Comparison of ENCODE assay signal across 18 cellular contexts in genomic region chr16:64969221-64969620, GRCh38.
A peak's percentile ranks its signal among the peaks of the same experiment; 100 is the strongest.
DNase-seq lines count a peak whose midpoint lies in the region; ATAC-seq, FAIRE-seq and TF ChIP-seq lines count a peak whose summit lies in the region.
"Had no signal": no experiment of that assay in that cellular context is flagged by ENCODE, and none has a peak within 500 bp of the region (broad histone marks: within the 10 kb centered on the region; RNA-seq: fewer than 3 reads in every experiment).

No MANE protein-coding gene starts in this region.

- H3K36me3 Mint-ChIP-seq in astrocyte (ENCODE audit: low read depth, unreplicated experiment) (peaks cover 23% of the 10 kb centered on the region), osteocyte (ENCODE audit: unreplicated experiment) (peaks cover 77% of the 10 kb centered on the region)

- no peak overlapping the region for H2AFZ ChIP-seq in astrocyte (ENCODE audit: low read depth, low read length)
- H2AFZ ChIP-seq: PC-9 had no signal

- H3K4me3 Mint-ChIP-seq in astrocyte (ENCODE audit: unreplicated experiment) (no peak overlapping the region), osteocyte (ENCODE audit: unreplicated experiment) (no peak overlapping the region)
- H3K4me3 Mint-ChIP-seq: CD4-positive, alpha-beta T cell had no signal

- H3K27ac Mint-ChIP-seq in astrocyte (ENCODE audit: unreplicated experiment) (no peak overlapping the region), osteocyte (ENCODE audit: unreplicated experiment) (peak overlapping the region; percentile 72)
- H3K27ac Mint-ChIP-seq: CD4-positive, alpha-beta T cell had no signal

- no peaks in the 10 kb centered on the region for H3K9me3 Mint-ChIP-seq in astrocyte (ENCODE audit: unreplicated experiment)
- H3K9me3 Mint-ChIP-seq in osteocyte (ENCODE audit: unreplicated experiment) = no peaks in the 10 kb centered on the region

- H3K27me3 ChIP-seq in astrocyte (ENCODE audit: insufficient read depth, low read length) (no peaks in the 10 kb centered on the region), upper lobe of right lung (no peaks in the 10 kb centered on the region)
- H3K27me3 ChIP-seq: BE2C had no signal

- FAIRE-seq in astrocyte (lab: Jason Lieb, UNC) = no peak
- FAIRE-seq: GM12878 had no signal

- no peaks in the 10 kb centered on the region for H3K4me1 ChIP-seq in astrocyte (ENCODE audit: insufficient read depth, low read length)
- H3K4me1 ChIP-seq in upper lobe of right lung = no peaks in the 10 kb centered on the region

- H3K4me2 ChIP-seq in astrocyte (ENCODE audit: low read length) = no peak overlapping the region
- H3K4me2 ChIP-seq: KMS-11, PC-9 had no signal

- H4K20me1 ChIP-seq in astrocyte (ENCODE audit: insufficient read depth, low read length) = no peaks in the 10 kb centered on the region

- H3K9me3 ChIP-seq in astrocyte (ENCODE audit: insufficient read depth, low read depth, low read length) = no peaks in the 10 kb centered on the region
- no peaks in the 10 kb centered on the region for H3K9me3 ChIP-seq in upper lobe of right lung
- H3K9me3 ChIP-seq: BE2C had no signal

- H3K27me3 Mint-ChIP-seq in astrocyte (ENCODE audit: low read depth, unreplicated experiment) (no peaks in the 10 kb centered on the region), osteocyte (ENCODE audit: unreplicated experiment) (no peaks in the 10 kb centered on the region)
- H3K27me3 Mint-ChIP-seq: CD4-positive, alpha-beta T cell had no signal

- peak overlapping the region; percentile 14 for H3K9ac ChIP-seq in astrocyte (ENCODE audit: low read length)
- H3K9ac ChIP-seq: KMS-11 had no signal

- DNase-seq in AG10803 (ENCODE audit: low read depth) = peak; percentile 48
- peak; percentile 72 for DNase-seq in astrocyte (ENCODE audit: low read depth)
- DNase-seq in fibroblast of the aortic adventitia (ENCODE audit: low read depth) = peak; percentile 57
- no peak for DNase-seq in osteocyte (ENCODE audit: extremely low spot score, unreplicated experiment)
- DNase-seq in H4 (ENCODE audit: low spot score) = no peak
- no peak for DNase-seq in NCI-H2081 treated with DMSO at 0.1 percent for 48 hours (lab: John Stamatoyannopoulos, UW)
- DNase-seq in anterior cingulate cortex (lab: John Stamatoyannopoulos, UW) = no peak
- no peak for DNase-seq in upper lobe of right lung
- DNase-seq: BE2C; CD4-positive, alpha-beta T cell; GOT3; NCI-H1436; NCI-H2029 treated with DMSO at 0.1 percent for 48 hours; NCI-H510A treated with DMSO at 0.1 percent for 48 hours; PC-9 had no signal

- no peak overlapping the region for H3K4me3 ChIP-seq in AG10803 (ENCODE audit: low read length)
- no peak overlapping the region for H3K4me3 ChIP-seq in astrocyte (ENCODE audit: insufficient read depth, low read depth, low read length)
- no peak overlapping the region for H3K4me3 ChIP-seq in fibroblast of the aortic adventitia (ENCODE audit: low read depth, low read length)
- H3K4me3 ChIP-seq in upper lobe of right lung = no peak overlapping the region
- H3K4me3 ChIP-seq: GM12878, PC-9 had no signal

- peaks cover 3% of the 10 kb centered on the region for H3K79me2 ChIP-seq in astrocyte (ENCODE audit: insufficient read depth, low read length)

- peaks cover 10% of the 10 kb centered on the region for H3K4me1 Mint-ChIP-seq in astrocyte (ENCODE audit: low read depth, unreplicated experiment)
- H3K4me1 Mint-ChIP-seq in osteocyte (ENCODE audit: unreplicated experiment) = peaks cover 20% of the 10 kb centered on the region

- H3K36me3 ChIP-seq in astrocyte (ENCODE audit: insufficient read depth, low read length) = peaks cover 50% of the 10 kb centered on the region
- peaks cover 31% of the 10 kb centered on the region for H3K36me3 ChIP-seq in upper lobe of right lung
- H3K36me3 ChIP-seq: BE2C had no signal

- TF ChIP-seq CTCF in AG10803 (conservative IDR thresholded peaks at IDR 0.05; ENCODE audit: low read length) (no peak), astrocyte (IDR thresholded peaks at IDR 0.05; ENCODE audit: insufficient read depth, low read depth, low read length) (no peak), fibroblast of the aortic adventitia (IDR thresholded peaks at IDR 0.05; ENCODE audit: insufficient read depth, low read length) (no peak), osteocyte (IDR thresholded peaks at IDR 0.05) (no peak), upper lobe of right lung (IDR thresholded peaks at IDR 0.05) (no peak)

- intact Hi-C loops in upper lobe of right lung (cut with DNase I) = no loop called here

- no peak for ATAC-seq in upper lobe of right lung
- ATAC-seq: GM12878 had no signal

- peak overlapping the region; percentile 38 for H3K27ac ChIP-seq in astrocyte (ENCODE audit: low read depth, low read length)
- H3K27ac ChIP-seq in upper lobe of right lung = no peak overlapping the region
- H3K27ac ChIP-seq: 22Rv1, KMS-11, PC-9 had no signal

Comparison
In these comparisons a context has a peak if more than half of its experiments do, and no peak if none do; other contexts are left out.
1. DNase-seq: peak in AG10803 (single experiment), astrocyte (single experiment) and fibroblast of the aortic adventitia (single experiment); none in osteocyte (single experiment), H4 (single experiment), NCI-H2081 treated with DMSO at 0.1 percent for 48 hours (single experiment), anterior cingulate cortex (0 of 58) and upper lobe of right lung (single experiment).